In the genomic region with DNA sequence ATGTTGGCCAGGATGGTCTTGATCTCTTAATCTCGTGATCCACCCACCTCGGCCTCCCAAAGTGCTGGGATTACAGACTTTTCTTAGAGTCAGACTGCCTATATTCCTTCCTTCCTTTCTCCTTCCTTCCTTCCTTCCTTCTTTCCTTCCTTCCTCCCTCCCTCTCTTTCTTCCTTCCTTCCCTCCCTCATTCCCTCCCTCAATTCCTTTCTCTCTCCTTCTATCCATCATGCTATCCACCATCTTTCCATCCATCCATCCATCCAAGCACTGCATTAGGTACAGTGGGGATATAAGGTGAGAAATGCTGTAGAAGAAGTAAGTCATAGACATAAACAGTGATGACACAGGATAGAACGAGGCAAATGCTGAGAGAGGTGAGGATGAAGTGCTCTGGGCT, we compare ENCODE assay signal across 1 cellular context.
TF ChIP-seq lines count a peak whose summit lies in the region.

No MANE protein-coding gene starts in this region.

TF ChIP-seq in IMR-90, 13 proteins besides CTCF, POLR2A, EP300 and RAD21:
- TF ChIP-seq MXI1 (IDR thresholded peaks at IDR 0.05; ENCODE audit: borderline replicate concordance, low read depth, low read length) (no peak), RFX5 (IDR thresholded peaks at IDR 0.05; ENCODE audit: low read depth, low read length) (no peak)
